In genomic region chr15:85604194-85604593, GRCh38 we compare ENCODE assay signal across 28 cellular contexts.
"Had no signal": no experiment of that assay in that cellular context is flagged by ENCODE, and none has a peak within 500 bp of the region (broad histone marks: within the 10 kb centered on the region; RNA-seq: fewer than 3 reads in every experiment).

No MANE protein-coding gene starts in this region.

- H3K4me2 ChIP-seq: hepatocyte had no signal

- H3K36me3 ChIP-seq: ovary, uterus had no signal

- DNase-seq: effector CD8-positive, alpha-beta T cell; endodermal cell; foreskin fibroblast; heart left ventricle; kidney; mammary epithelial cell; mesendoderm; midbrain; naive thymus-derived CD4-positive, alpha-beta T cell; occipital lobe; ovary; posterior cingulate gyrus; stimulated activated CD4-positive, alpha-beta T cell treated with anti-CD3 and anti-CD28 coated beads, Interleukin-2, amount 100 ng/mL, for 24 hours; stimulated activated CD4-positive, alpha-beta T cell treated with anti-CD3 and anti-CD28 coated beads, Interleukin-4, amount 100 ng/mL, for 24 hours; stimulated activated naive B cell treated with anti-CD40 and anti-IgM and Interleukin-4, amounts not matched to agents 10 μg/mL and 1 μg/mL and 100 μg/mL, for 72 hours; transverse colon; upper lobe of right lung; uterus had no signal

- H3K27ac Mint-ChIP-seq: stimulated activated naive CD8-positive, alpha-beta T cell treated with anti-CD3 and anti-CD28 coated beads, Interleukin-15, Interleukin-2, amounts not matched to agents 100 ng/mL and 50 ng/mL, for 24 hours had no signal

- H3K27me3 Mint-ChIP-seq: dendritic cell treated with granulocyte-macrophage colony-stimulating factor and Interleukin-4, amounts not matched to agents 40 ng/mL and 50 ng/mL, for 4 days; naive thymus-derived CD4-positive, alpha-beta T cell; stimulated activated naive B cell treated with anti-CD40 and anti-IgM and Interleukin-4, amounts not matched to agents 10 μg/mL and 1 μg/mL and 100 μg/mL, for 72 hours; stimulated activated naive CD8-positive, alpha-beta T cell treated with anti-CD3 and anti-CD28 coated beads, Interleukin-15, Interleukin-2, amounts not matched to agents 100 ng/mL and 50 ng/mL, for 24 hours had no signal

- ATAC-seq: esophagus mucosa; gastroesophageal sphincter; left lobe of liver; naive thymus-derived CD4-positive, alpha-beta T cell; sciatic nerve; stimulated activated naive B cell treated with anti-CD40 and anti-IgM and Interleukin-4, amounts not matched to agents 10 μg/mL and 1 μg/mL and 100 μg/mL, for 72 hours; upper lobe of right lung had no signal

- H3K9me3 Mint-ChIP-seq: dendritic cell treated with granulocyte-macrophage colony-stimulating factor and Interleukin-4, amounts not matched to agents 40 ng/mL and 50 ng/mL, for 4 days; endodermal cell; naive thymus-derived CD4-positive, alpha-beta T cell; stimulated activated naive B cell treated with anti-CD40 and anti-IgM and Interleukin-4, amounts not matched to agents 10 μg/mL and 1 μg/mL and 100 μg/mL, for 72 hours; stimulated activated naive CD8-positive, alpha-beta T cell treated with anti-CD3 and anti-CD28 coated beads, Interleukin-15, Interleukin-2, amounts not matched to agents 100 ng/mL and 50 ng/mL, for 24 hours had no signal

- H3K4me3 ChIP-seq: gastroesophageal sphincter, heart left ventricle, hepatocyte, ovary, right atrium auricular region, suprapubic skin, transverse colon, upper lobe of right lung, uterus had no signal

- H3K27me3 ChIP-seq: gastroesophageal sphincter, heart left ventricle, hepatocyte, ovary, right atrium auricular region, suprapubic skin, transverse colon, upper lobe of right lung, uterus had no signal

- H3K9me3 ChIP-seq: gastroesophageal sphincter, heart left ventricle, ovary, right atrium auricular region, suprapubic skin, transverse colon, upper lobe of right lung, uterus had no signal

- H3K27ac ChIP-seq: epithelial cell of prostate, gastroesophageal sphincter, hepatocyte, ovary, right atrium auricular region, suprapubic skin, transverse colon, upper lobe of right lung, uterus had no signal

- H2AFZ ChIP-seq: hepatocyte had no signal

- H3K4me3 Mint-ChIP-seq: dendritic cell treated with granulocyte-macrophage colony-stimulating factor and Interleukin-4, amounts not matched to agents 40 ng/mL and 50 ng/mL, for 4 days; endodermal cell; naive thymus-derived CD4-positive, alpha-beta T cell; stimulated activated naive B cell treated with anti-CD40 and anti-IgM and Interleukin-4, amounts not matched to agents 10 μg/mL and 1 μg/mL and 100 μg/mL, for 72 hours; stimulated activated naive CD8-positive, alpha-beta T cell treated with anti-CD3 and anti-CD28 coated beads, Interleukin-15, Interleukin-2, amounts not matched to agents 100 ng/mL and 50 ng/mL, for 24 hours had no signal
